Comparison of ENCODE assay signal across 19 cellular contexts in genomic region chr7:11950281-11950680, GRCh38.
"Had no signal": no experiment of that assay in that cellular context is flagged by ENCODE, and none has a peak within 500 bp of the region (broad histone marks: within the 10 kb centered on the region; RNA-seq: fewer than 3 reads in every experiment).

No MANE protein-coding gene starts in this region.

- H3K27me3 ChIP-seq: colonic mucosa, foreskin keratinocyte, heart left ventricle, neutrophil, testis, tibial nerve had no signal

- H3K27ac ChIP-seq: colonic mucosa, foreskin keratinocyte, heart left ventricle, neutrophil, testis, tibial nerve had no signal

- H3K27me3 Mint-ChIP-seq: stimulated activated naive B cell treated with anti-CD40 and anti-IgM and Interleukin-4, amounts not matched to agents 10 μg/mL and 1 μg/mL and 100 μg/mL, for 72 hours; stimulated activated naive CD8-positive, alpha-beta T cell treated with anti-CD3 and anti-CD28 coated beads, Interleukin-15, amount 100 ng/mL, for 72 hours had no signal

- DNase-seq: cerebellar nuclear complex; colonic mucosa; dermis blood vessel endothelial cell; erythroblast; foreskin keratinocyte; hippocampal formation; kidney glomerular epithelial cell; mammary epithelial cell; naive thymus-derived CD4-positive, alpha-beta T cell; nephron progenitor cell; stimulated activated CD4-positive, alpha-beta T cell treated with anti-CD3 and anti-CD28 coated beads, Interleukin-1b, Interleukin-23, amount 100 ng/mL, for 48 hours; stimulated activated CD4-positive, alpha-beta T cell treated with anti-CD3 and anti-CD28 coated beads, Interleukin-4, amount 100 ng/mL, for 24 hours; stimulated activated naive B cell treated with anti-CD40 and anti-IgM and Interleukin-4, amounts not matched to agents 10 μg/mL and 1 μg/mL and 100 μg/mL, for 72 hours; stimulated activated naive CD8-positive, alpha-beta T cell treated with anti-CD3 and anti-CD28 coated beads, Interleukin-15, amount 100 ng/mL, for 72 hours; testis had no signal

- H3K36me3 Mint-ChIP-seq: naive thymus-derived CD4-positive, alpha-beta T cell; stimulated activated naive B cell treated with anti-CD40 and anti-IgM and Interleukin-4, amounts not matched to agents 10 μg/mL and 1 μg/mL and 100 μg/mL, for 72 hours had no signal

- H3K4me3 Mint-ChIP-seq: naive thymus-derived CD4-positive, alpha-beta T cell; nephron progenitor cell; stimulated activated naive B cell treated with anti-CD40 and anti-IgM and Interleukin-4, amounts not matched to agents 10 μg/mL and 1 μg/mL and 100 μg/mL, for 72 hours; stimulated activated naive CD8-positive, alpha-beta T cell treated with anti-CD3 and anti-CD28 coated beads, Interleukin-15, amount 100 ng/mL, for 72 hours had no signal

- H3K36me3 ChIP-seq: colonic mucosa, heart left ventricle, neutrophil, tibial nerve had no signal

- H3K27ac Mint-ChIP-seq: naive thymus-derived CD4-positive, alpha-beta T cell; nephron progenitor cell; stimulated activated naive B cell treated with anti-CD40 and anti-IgM and Interleukin-4, amounts not matched to agents 10 μg/mL and 1 μg/mL and 100 μg/mL, for 72 hours; stimulated activated naive CD8-positive, alpha-beta T cell treated with anti-CD3 and anti-CD28 coated beads, Interleukin-15, amount 100 ng/mL, for 72 hours had no signal

- H3K9me3 ChIP-seq: colonic mucosa, neutrophil, testis had no signal

- H3K4me1 ChIP-seq: colonic mucosa, foreskin keratinocyte, heart left ventricle, testis, tibial nerve had no signal

- ATAC-seq: foreskin keratinocyte; heart left ventricle; naive thymus-derived CD4-positive, alpha-beta T cell; stimulated activated naive B cell treated with anti-CD40 and anti-IgM and Interleukin-4, amounts not matched to agents 10 μg/mL and 1 μg/mL and 100 μg/mL, for 72 hours; stimulated activated naive CD8-positive, alpha-beta T cell treated with anti-CD3 and anti-CD28 coated beads, Interleukin-15, amount 100 ng/mL, for 72 hours had no signal

- H3K4me3 ChIP-seq: colonic mucosa, heart left ventricle, smooth muscle cell, testis, tibial nerve had no signal

- H3K4me1 Mint-ChIP-seq: naive thymus-derived CD4-positive, alpha-beta T cell; nephron progenitor cell; stimulated activated naive B cell treated with anti-CD40 and anti-IgM and Interleukin-4, amounts not matched to agents 10 μg/mL and 1 μg/mL and 100 μg/mL, for 72 hours; stimulated activated naive CD8-positive, alpha-beta T cell treated with anti-CD3 and anti-CD28 coated beads, Interleukin-15, amount 100 ng/mL, for 72 hours had no signal
